23 cellular contexts compared by ENCODE assay signal in genomic region chr6:78749326-78749725, GRCh38.
DNase-seq lines count a peak whose midpoint lies in the region; TF ChIP-seq lines count a peak whose summit lies in the region.
"Had no signal": no experiment of that assay in that cellular context is flagged by ENCODE, and none has a peak within 500 bp of the region (broad histone marks: within the 10 kb centered on the region; RNA-seq: fewer than 3 reads in every experiment).

No MANE protein-coding gene starts in this region.

- DNase-seq in EH (ENCODE audit: low read depth) (peak; percentile 8), LHCN-M2 (ENCODE audit: low read depth) (peak; percentile 16), dedifferentiated amniotic fluid mesenchymal stem cell (ENCODE audit: extremely low spot score) (peak; percentile 28), retinal pigment epithelial cell (ENCODE audit: low read depth) (peak; percentile 21), germinal center (ENCODE audit: low spot score) (no peak), NCI-H446 (lab: John Stamatoyannopoulos, UW) (no peak), LoVo (ENCODE audit: low spot score) (no peak)
- DNase-seq: activated CD4-positive, alpha-beta T cell treated with anti-CD3 and anti-CD28 coated beads, Interleukin-2, amount 50 U/mL, for 1 hour; activated naive CD4-positive, alpha-beta T cell treated with anti-CD3 and anti-CD28 coated beads, Interleukin-2, amount 10 ng/mL, durations not matched to agents 7 days and 5 days; amygdala; CD8-positive, alpha-beta T cell; gastrocnemius medialis; GF-D8; GOT3; kidney; lower lobe of right lung; NCI-H1105 treated with DMSO at 0.1 percent for 48 hours; NCI-H2081; NCI-H82; posterior cingulate gyrus; T-helper 9 cell; thyroid gland; WERI-Rb-1 had no signal

- no peak for TF ChIP-seq CTCF in retinal pigment epithelial cell (conservative IDR thresholded peaks at IDR 0.05; ENCODE audit: low read depth, low read length)

- H3K4me3 ChIP-seq in retinal pigment epithelial cell (ENCODE audit: low read length): no peak overlapping the region
- H3K4me3 ChIP-seq: gastrocnemius medialis, lower lobe of right lung, thyroid gland had no signal

Comparison
In these comparisons a context has a peak if more than half of its experiments do, and no peak if none do; other contexts are left out.
1. DNase-seq: peak in EH (single experiment), LHCN-M2 (single experiment), dedifferentiated amniotic fluid mesenchymal stem cell (single experiment) and retinal pigment epithelial cell (single experiment); none in germinal center (single experiment), NCI-H446 (0 of 2) and LoVo (single experiment).